Comparison of ENCODE assay signal across 11 cellular contexts in the genomic region with DNA sequence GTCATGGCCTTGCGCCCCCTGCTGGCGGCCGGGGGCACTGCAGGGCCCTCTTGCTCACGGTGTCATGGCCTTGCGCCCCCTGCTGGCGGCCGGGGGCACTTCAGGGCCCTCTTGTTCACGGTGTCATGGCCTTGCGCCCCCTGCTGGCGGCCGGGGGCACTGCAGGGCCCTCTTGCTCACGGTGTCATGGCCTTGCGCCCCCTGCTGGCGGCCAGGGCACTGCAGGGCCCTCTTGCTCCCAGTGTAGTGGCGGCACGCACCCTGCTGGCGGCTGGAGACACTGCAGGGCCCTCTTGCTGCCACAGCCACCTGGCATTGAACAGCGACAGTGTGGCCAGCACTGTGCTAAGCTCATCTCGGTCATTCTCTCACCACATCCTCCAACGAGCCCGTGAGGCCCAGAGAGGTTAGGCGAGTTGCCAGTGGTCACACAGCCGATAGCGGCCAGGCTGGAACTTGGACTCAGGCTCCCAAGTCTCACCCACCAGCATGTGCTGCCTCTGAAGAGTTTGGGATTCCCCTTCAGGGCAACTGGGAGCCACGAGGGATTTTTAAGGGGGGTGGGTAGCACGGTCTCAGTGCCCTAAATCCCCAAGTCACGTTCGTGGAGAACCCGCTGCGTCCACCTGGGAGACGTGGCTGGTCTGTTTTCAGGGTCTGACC. TPM values are rescaled to one million over a fixed set of nuclear protein-coding genes. Genes with fewer than 3 reads are reported as not detected.
A peak's percentile ranks its signal among the peaks of the same experiment; 100 is the strongest.
DNase-seq lines count a peak whose midpoint lies in the region; ATAC-seq and TF ChIP-seq lines count a peak whose summit lies in the region.
"Not testable (repeated sequence)": the region's sequence is repeated elsewhere in the genome, so short reads cannot be mapped to it uniquely, and the experiment has no call there.
"Had no signal": no experiment of that assay in that cellular context is flagged by ENCODE, and none has a peak within 500 bp of the region (broad histone marks: within the 10 kb centered on the region; RNA-seq: fewer than 3 reads in every experiment).

No MANE protein-coding gene starts in this region.

- ATAC-seq in GM19023 (IDR thresholded peaks at IDR 0.05; ENCODE audit: unreplicated experiment) (peak; percentile 91), GM21717 (IDR thresholded peaks at IDR 0.05; ENCODE audit: unreplicated experiment) (peak; percentile 93), HG02981 (IDR thresholded peaks at IDR 0.05; ENCODE audit: unreplicated experiment) (peak; percentile 88), HG03558 (IDR thresholded peaks at IDR 0.05; ENCODE audit: extremely low read depth, unreplicated experiment) (peak; percentile 91)

- H3K27ac ChIP-seq in endodermal cell (ENCODE audit: low read depth, low read length) = not testable (repeated sequence)

- not testable (repeated sequence) for H3K27me3 Mint-ChIP-seq in endodermal cell (ENCODE audit: insufficient read depth)

- WGBS in endodermal cell (ENCODE audit: insufficient coverage in 1 of 2, insufficient read length in 1 of 2), 2 experiments = 81% methylated on average over 23 of the region's 31 CpGs; no CpG with 5 or more reads in 1 of the 2 experiments

- H3K36me3 Mint-ChIP-seq in endodermal cell (ENCODE audit: low read depth) = not testable (repeated sequence)

- H3K27me3 ChIP-seq in GM06990 (replicated peaks; ENCODE audit: control insufficient read depth, insufficient read depth, low read length); endodermal cell (ENCODE audit: control insufficient read depth, insufficient read depth, low read length, poor library complexity, severe bottlenecking): not testable (repeated sequence)

- not testable (repeated sequence) for H3K27ac Mint-ChIP-seq in endodermal cell

- not testable (repeated sequence) for H3K4me3 Mint-ChIP-seq in endodermal cell

- DNase-seq in GM06990 (ENCODE audit: extremely low read depth, insufficient read length); endodermal cell: not testable (repeated sequence)
- DNase-seq in activated CD4-positive, alpha-beta T cell treated with anti-CD3 and anti-CD28 coated beads, Interleukin-2, amount 50 U/mL, for 48 hours = peak; percentile 45 to 58
- DNase-seq in stimulated activated CD4-positive, alpha-beta T cell treated with anti-CD3 and anti-CD28 coated beads, Interleukin-15, amount 100 ng/mL, for 48 hours (ENCODE audit: low read depth in 2 of 2) = peak; percentile 37 to 44

- H3K4me1 Mint-ChIP-seq in endodermal cell = not testable (repeated sequence)

- TF ChIP-seq CTCF in GM06990 (IDR thresholded peaks at IDR 0.05; ENCODE audit: insufficient read depth, low read length, poor library complexity, severe bottlenecking) (peak; percentile 67), endodermal cell (conservative IDR thresholded peaks at IDR 0.05) (peak; percentile 59)

- not testable (repeated sequence) for H3K4me3 ChIP-seq in GM06990 (replicated peaks; ENCODE audit: low read depth, low read length); endodermal cell (ENCODE audit: low read length)

- not testable (repeated sequence) for H3K9ac ChIP-seq in endodermal cell (ENCODE audit: extremely low read depth, low read length, poor library complexity, severe bottlenecking)

- H3K4me1 ChIP-seq in endodermal cell (ENCODE audit: control insufficient read depth, insufficient read depth, low read length) = not testable (repeated sequence)

- H3K9me3 ChIP-seq in endodermal cell (ENCODE audit: control insufficient read depth, low read length) = not testable (repeated sequence)

- H3K36me3 ChIP-seq in GM06990 (ENCODE audit: control insufficient read depth, insufficient read depth, low read length); endodermal cell (ENCODE audit: control insufficient read depth, insufficient read depth, low read length): not testable (repeated sequence)

- peaks cover 72% of the 10 kb centered on the region for H3K9me3 Mint-ChIP-seq in endodermal cell

RNA-seq across cellular contexts. Expression of a gene that starts 48.0 kb away (rescaled TPM):
- 1 to 10 TPM in 1 of 2 donors, not detected in 1; 1.4 TPM for total RNA-seq in endodermal cell
- 0.18 TPM for polyA plus RNA-seq in endodermal cell (2013, experiment 1 of 2)
- 0.25 TPM for polyA plus RNA-seq in endodermal cell (2013, experiment 2 of 2)
- total RNA-seq: fibroblast of lung, left lung, PC-3 had no signal
